9 cellular contexts compared by ENCODE assay signal in the genomic region with DNA sequence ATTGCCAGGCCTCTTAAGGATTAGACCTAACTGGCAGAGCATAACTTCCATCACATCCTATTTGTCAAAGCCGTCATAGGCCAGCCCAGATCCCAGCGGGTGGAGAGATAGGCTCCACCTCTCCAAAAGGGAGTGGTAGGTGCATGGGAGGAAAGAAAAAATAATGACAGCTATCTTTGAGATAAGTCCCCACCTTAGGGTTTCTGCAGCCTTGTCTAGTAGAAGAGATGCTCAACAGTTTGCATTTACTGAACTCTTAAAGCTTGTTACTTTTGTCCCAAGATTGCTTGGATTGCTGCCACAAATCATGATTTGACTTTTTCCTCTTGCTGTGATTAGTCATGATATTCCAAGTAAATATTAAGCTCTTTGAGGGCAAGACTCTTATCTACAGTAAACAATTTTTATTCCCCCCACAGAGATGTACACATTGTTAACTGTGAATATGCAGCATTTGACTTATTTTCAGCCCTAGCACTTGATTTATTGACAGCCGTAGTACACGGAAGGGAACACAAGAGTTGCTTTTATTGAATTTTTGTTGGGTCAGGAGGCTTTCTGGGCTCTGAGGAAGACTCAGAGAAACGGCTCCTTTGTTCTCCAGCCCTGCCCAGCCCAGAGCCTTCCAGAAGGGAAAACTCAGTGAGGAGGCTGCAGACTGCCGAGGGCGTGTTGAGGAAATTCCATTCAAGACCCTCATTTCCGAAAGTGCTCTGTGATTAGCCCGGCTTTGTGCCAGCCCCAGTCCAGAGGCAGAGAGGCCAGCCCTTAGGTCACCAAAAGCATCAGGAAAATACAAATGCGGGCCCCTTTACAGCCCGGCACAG.
DNase-seq lines count a peak whose midpoint lies in the region; ATAC-seq and TF ChIP-seq lines count a peak whose summit lies in the region.
"Had no signal": no experiment of that assay in that cellular context is flagged by ENCODE, and none has a peak within 500 bp of the region (broad histone marks: within the 10 kb centered on the region; RNA-seq: fewer than 3 reads in every experiment).

No MANE protein-coding gene starts in this region.

- TF ChIP-seq CTCF in astrocyte of the spinal cord (IDR thresholded peaks at IDR 0.05; ENCODE audit: low read depth, low read length), result no peak

- DNase-seq in ELR (ENCODE audit: low read depth), result peak; percentile 82
- DNase-seq in astrocyte of the spinal cord (ENCODE audit: low read depth, low spot score), result peak; percentile 80
- peak; percentile 31 for DNase-seq in hepatic stellate cell (ENCODE audit: low spot score)
- DNase-seq in pulmonary artery endothelial cell (ENCODE audit: low read depth, low spot score), result peak; percentile 93
- DNase-seq in NCI-H526 treated with DMSO at 0.1 percent for 48 hours (lab: John Stamatoyannopoulos, UW), result no peak
- no peak for DNase-seq in ACHN
- no peak for DNase-seq in NCI-H1694 (lab: John Stamatoyannopoulos, UW)
- DNase-seq: NCI-H1930 had no signal

- H3K4me3 ChIP-seq in astrocyte of the spinal cord (ENCODE audit: low read depth, low read length), result no peak overlapping the region

- no peak for ATAC-seq in HG02840 (IDR thresholded peaks at IDR 0.05; ENCODE audit: low FRiP score, unreplicated experiment)

- in situ Hi-C loops in astrocyte of the spinal cord (cut with HindIII; ENCODE audit: low sequenced_read_pairs), result loop anchor here (25.0 kb wide), 1 partner anchor 273 kb away; no protein-coding TSS in a partner anchor
- in situ Hi-C loops in ACHN (cut with HindIII; ENCODE audit: low pct_ligation_motif_present, low pct_unique_long_range_greater_than_20kb, low sequenced_read_pairs), result loop anchor here (25.0 kb wide), 1 partner anchor 273 kb away; no protein-coding TSS in a partner anchor

Comparison
In these comparisons a context has a peak if more than half of its experiments do, and no peak if none do; other contexts are left out.
1. DNase-seq: peak in ELR (single experiment), astrocyte of the spinal cord (single experiment), hepatic stellate cell (single experiment) and pulmonary artery endothelial cell (single experiment); none in NCI-H526 treated with DMSO at 0.1 percent for 48 hours (single experiment), ACHN (single experiment) and NCI-H1694 (single experiment).